7 cellular contexts compared by ENCODE assay signal in genomic region chr19:35644987-35645679, GRCh38. TPM values are rescaled to one million over a fixed set of nuclear protein-coding genes. Genes with fewer than 3 reads are reported as not detected.
DNase-seq lines count a peak whose midpoint lies in the region; ATAC-seq and TF ChIP-seq lines count a peak whose summit lies in the region.

No MANE protein-coding gene starts in this region.

- H3K4me1 ChIP-seq in effector memory CD4-positive, alpha-beta T cell (ENCODE audit: control insufficient read depth, insufficient read depth, low read length, poor library complexity, severe bottlenecking): peaks cover 44% of the 10 kb centered on the region

- no peaks in the 10 kb centered on the region for H3K27me3 Mint-ChIP-seq in activated CD4-positive, alpha-beta memory T cell treated with anti-CD3 and anti-CD28 coated beads, Interleukin-2, amount 10 ng/mL, durations not matched to agents 7 days and 5 days
- H3K27me3 Mint-ChIP-seq in mesothelial cell of epicardium (ENCODE audit: low read depth): no peaks in the 10 kb centered on the region

- H3K4me1 Mint-ChIP-seq in activated CD4-positive, alpha-beta memory T cell treated with anti-CD3 and anti-CD28 coated beads, Interleukin-2, amount 10 ng/mL, durations not matched to agents 7 days and 5 days: peaks cover 55% of the 10 kb centered on the region
- peaks cover 25% of the 10 kb centered on the region for H3K4me1 Mint-ChIP-seq in mesothelial cell of epicardium

- no peaks in the 10 kb centered on the region for H3K9me3 ChIP-seq in effector memory CD4-positive, alpha-beta T cell (ENCODE audit: control insufficient read depth, low read length)

- H3K27me3 ChIP-seq in H7 (ENCODE audit: control insufficient read depth, insufficient read depth, low read length): peaks cover 10% of the 10 kb centered on the region
- H3K27me3 ChIP-seq in effector memory CD4-positive, alpha-beta T cell (replicated peaks; ENCODE audit: control insufficient read depth, insufficient read depth, low read length, poor library complexity, severe bottlenecking): no peaks in the 10 kb centered on the region

- H3K36me3 Mint-ChIP-seq in activated CD4-positive, alpha-beta memory T cell treated with anti-CD3 and anti-CD28 coated beads, Interleukin-2, amount 10 ng/mL, durations not matched to agents 7 days and 5 days (ENCODE audit: low read depth): peaks cover 10% of the 10 kb centered on the region
- H3K36me3 Mint-ChIP-seq in mesothelial cell of epicardium: no peaks in the 10 kb centered on the region

- peak overlapping the region; percentile 82 for H3K27ac Mint-ChIP-seq in activated CD4-positive, alpha-beta memory T cell treated with anti-CD3 and anti-CD28 coated beads, Interleukin-2, amount 10 ng/mL, durations not matched to agents 7 days and 5 days
- H3K27ac Mint-ChIP-seq in mesothelial cell of epicardium: peak overlapping the region; percentile 95

- DNase-seq in H7 (peak; percentile 94), NCI-H69 (lab: John Stamatoyannopoulos, UW) (peak; percentile 75), mesothelial cell of epicardium (ENCODE audit: low spot score in 2 of 2, unreplicated experiment in 2 of 2) (peak; percentile 75 to 82)
- DNase-seq in activated CD4-positive, alpha-beta memory T cell treated with anti-CD3 and anti-CD28 coated beads, Interleukin-2, amount 10 ng/mL, durations not matched to agents 7 days and 5 days: peak; percentile 82
- DNase-seq in effector memory CD4-positive, alpha-beta T cell: peak; percentile 50 to 65 (median 53)
- DNase-seq in stimulated activated CD8-positive, alpha-beta memory T cell treated with anti-CD3 and anti-CD28 coated beads, Interleukin-15, amount 100 ng/mL, for 48 hours (ENCODE audit: low read depth in 2 of 2): peak; percentile 71 to 81

- POLR2A ChIA-PET in activated CD4-positive, alpha-beta memory T cell treated with anti-CD3 and anti-CD28 coated beads, Interleukin-2, amount 10 ng/mL, durations not matched to agents 7 days and 5 days (lab: Charles Lee): interaction anchor here (0.6 to 4.4 kb wide), 12 partner anchors 14 to 570 kb away, joined by 3 to 25 read pairs (median 6); partner anchors contain the start of genes HAUS5, IGFLR1, KMT2B and ZNF146

- TF ChIP-seq CTCF in mesothelial cell of epicardium (IDR thresholded peaks at IDR 0.05; ENCODE audit: unreplicated experiment): no peak

- H3K9me3 Mint-ChIP-seq in activated CD4-positive, alpha-beta memory T cell treated with anti-CD3 and anti-CD28 coated beads, Interleukin-2, amount 10 ng/mL, durations not matched to agents 7 days and 5 days: no peaks in the 10 kb centered on the region
- H3K9me3 Mint-ChIP-seq in mesothelial cell of epicardium: no peaks in the 10 kb centered on the region

- peak overlapping the region; percentile 83 for H3K4me3 Mint-ChIP-seq in activated CD4-positive, alpha-beta memory T cell treated with anti-CD3 and anti-CD28 coated beads, Interleukin-2, amount 10 ng/mL, durations not matched to agents 7 days and 5 days
- peak overlapping the region; percentile 76 for H3K4me3 Mint-ChIP-seq in mesothelial cell of epicardium

- peak overlapping the region; percentile 66 for H3K27ac ChIP-seq in effector memory CD4-positive, alpha-beta T cell (ENCODE audit: insufficient read depth, low read length, poor library complexity, severe bottlenecking)

- peak overlapping the region; percentile 59 for H3K4me3 ChIP-seq in H7 (ENCODE audit: insufficient read depth, low read depth, low read length)
- peak overlapping the region; percentile 67 for H3K4me3 ChIP-seq in effector memory CD4-positive, alpha-beta T cell (ENCODE audit: insufficient read depth, low read depth, low read length, poor library complexity, severe bottlenecking)

- CTCF ChIA-PET in activated CD4-positive, alpha-beta memory T cell treated with anti-CD3 and anti-CD28 coated beads, Interleukin-2, amount 10 ng/mL, durations not matched to agents 7 days and 5 days (lab: Charles Lee): interaction anchor here (1.5 kb wide), 1 partner anchor 225 kb away, joined by 3 read pairs; no protein-coding TSS in a partner anchor

- H3K36me3 ChIP-seq in H7 (replicated peaks; ENCODE audit: control insufficient read depth, insufficient read depth, low read length): no peaks in the 10 kb centered on the region
- H3K36me3 ChIP-seq in effector memory CD4-positive, alpha-beta T cell (ENCODE audit: control insufficient read depth, insufficient read depth, low read length): no peaks in the 10 kb centered on the region

- no peak for ATAC-seq in HG03196 (IDR thresholded peaks at IDR 0.05; ENCODE audit: unreplicated experiment)

RNA-seq across cellular contexts. Expression of gene COX6B1, which starts 3.0 kb away (rescaled TPM):
- total RNA-seq in H7 (2014; rRNA removed; shearing (Covaris generic)): 500 and 605 TPM in 2 replicates
- 100 to 1,000 TPM; 440 to 442 TPM for total RNA-seq in activated CD4-positive, alpha-beta memory T cell treated with anti-CD3 and anti-CD28 coated beads, Interleukin-2, amount 10 ng/mL, durations not matched to agents 7 days and 5 days
- 273 to 293 TPM (median 284 TPM) in 3 replicates for total RNA-seq in mesothelial cell of epicardium

RNA-seq across cellular contexts. Expression of gene ETV2, which starts 3.6 kb away (rescaled TPM):
- total RNA-seq in H7 (2014; rRNA removed; shearing (Covaris generic)): 0.35 and 0.81 TPM in 2 replicates
- under 1 TPM; 0.65 to 0.96 TPM for total RNA-seq in activated CD4-positive, alpha-beta memory T cell treated with anti-CD3 and anti-CD28 coated beads, Interleukin-2, amount 10 ng/mL, durations not matched to agents 7 days and 5 days
- total RNA-seq in mesothelial cell of epicardium: 1.4 to 2.1 TPM (median 1.5 TPM) in 3 replicates

RNA-seq across cellular contexts. Expression of gene RBM42, which starts 16.3 kb away (rescaled TPM):
- 75.0 and 81.4 TPM in 2 replicates for total RNA-seq in H7 (2014; rRNA removed; shearing (Covaris generic))
- 100 to 1,000 TPM in 1 of 2 experiments, 10 to 100 TPM in 1; 99.5 to 102 TPM for total RNA-seq in activated CD4-positive, alpha-beta memory T cell treated with anti-CD3 and anti-CD28 coated beads, Interleukin-2, amount 10 ng/mL, durations not matched to agents 7 days and 5 days
- 63.7 to 70.6 TPM (median 66.4 TPM) in 3 replicates for total RNA-seq in mesothelial cell of epicardium

RNA-seq across cellular contexts. Expression of gene UPK1A, which starts 21.2 kb away (rescaled TPM):
- 0.14 and 0.74 TPM in 2 replicates for total RNA-seq in H7 (2014; rRNA removed; shearing (Covaris generic))
- under 1 TPM; 0.65 to 0.86 TPM for total RNA-seq in activated CD4-positive, alpha-beta memory T cell treated with anti-CD3 and anti-CD28 coated beads, Interleukin-2, amount 10 ng/mL, durations not matched to agents 7 days and 5 days
- total RNA-seq in mesothelial cell of epicardium: 1.8 to 2.3 TPM (median 2.0 TPM) in 3 replicates

RNA-seq across cellular contexts. Expression of gene HAUS5, which starts 32.6 kb away (rescaled TPM):
- 25.6 and 27.4 TPM in 2 replicates for total RNA-seq in H7 (2014; rRNA removed; shearing (Covaris generic))
- total RNA-seq in activated CD4-positive, alpha-beta memory T cell treated with anti-CD3 and anti-CD28 coated beads, Interleukin-2, amount 10 ng/mL, durations not matched to agents 7 days and 5 days: 10 to 100 TPM; 45.3 to 46.5 TPM
- 28.7 to 33.8 TPM (median 29.0 TPM) in 3 replicates for total RNA-seq in mesothelial cell of epicardium
